ENCODE assay signal across 1 cellular context in the genomic region with DNA sequence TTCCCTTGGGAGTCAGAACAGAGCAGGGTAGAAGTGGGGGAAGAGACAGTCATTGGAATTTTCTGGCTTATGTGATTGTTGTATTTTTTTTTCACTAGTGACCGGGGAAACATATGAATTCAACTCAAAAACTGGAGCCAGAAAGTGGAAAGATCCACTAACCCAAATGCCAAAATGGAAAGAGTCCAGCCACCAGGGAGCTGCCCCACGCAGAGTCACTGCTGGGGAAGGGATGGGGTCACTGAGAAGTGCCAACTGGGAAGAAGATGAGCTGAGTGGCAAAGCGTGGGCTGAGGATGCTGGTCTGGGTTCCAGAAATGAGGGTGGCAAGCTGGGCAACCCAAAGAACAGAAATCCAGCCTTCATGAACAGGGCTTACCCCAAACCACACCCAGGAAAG.
TF ChIP-seq lines count a peak whose summit lies in the region.

No MANE protein-coding gene starts in this region.

TF ChIP-seq in H1, 55 proteins besides CTCF, POLR2A, EP300 and RAD21:
- TF ChIP-seq HDAC2 (IDR thresholded peaks at IDR 0.05; ENCODE audit: borderline replicate concordance in 1 of 2, low read depth in 2 of 2, low read length in 2 of 2) (no peak), USF2 (IDR thresholded peaks at IDR 0.05; ENCODE audit: low read length) (no peak), GABPA (IDR thresholded peaks at IDR 0.05; ENCODE audit: borderline replicate concordance, insufficient read depth, low read length) (no peak), CHD1 (IDR thresholded peaks at IDR 0.05; ENCODE audit: low read depth, low read length) (no peak), SAP30 (IDR thresholded peaks at IDR 0.05; ENCODE audit: insufficient read depth, insufficient replicate concordance, low read length) (no peak), RBBP5 (IDR thresholded peaks at IDR 0.05; ENCODE audit: borderline replicate concordance, low read depth, low read length) (no peak), SIRT6 (IDR thresholded peaks at IDR 0.05; ENCODE audit: low read length) (no peak), NRF1 (IDR thresholded peaks at IDR 0.05; ENCODE audit: low read depth, low read length) (no peak), ATF3 (IDR thresholded peaks at IDR 0.05; ENCODE audit: insufficient read depth, low read depth, low read length) (no peak), SIX5 (IDR thresholded peaks at IDR 0.05; ENCODE audit: low read depth, low read length) (no peak), MAX (IDR thresholded peaks at IDR 0.05) (no peak), CBX8 (IDR thresholded peaks at IDR 0.05; ENCODE audit: borderline replicate concordance, low read depth, low read length) (no peak), SRF (IDR thresholded peaks at IDR 0.05; ENCODE audit: low read depth, low read length) (no peak)
